ENCODE assay signal across 8 cellular contexts in genomic region chr12:8032242-8033152, GRCh38. TPM values are rescaled to one million over a fixed set of nuclear protein-coding genes. Genes with fewer than 3 reads are reported as not detected.
A peak's percentile ranks its signal among the peaks of the same experiment; 100 is the strongest.
DNase-seq lines count a peak whose midpoint lies in the region; ATAC-seq and TF ChIP-seq lines count a peak whose summit lies in the region.

Gene FOXJ2, plus strand, starts transcription at chr12:8032716. Its CDS starts 7,117 bp downstream, at chr12:8039833.

- no peaks in the 10 kb centered on the region for H3K27me3 ChIP-seq in kidney epithelial cell (ENCODE audit: control insufficient read depth, insufficient read depth, low read length)

- peak within 1 kb of the TSS; percentile 87 for H3K4me3 ChIP-seq in kidney epithelial cell (ENCODE audit: low read depth, low read length)

- H3K36me3 ChIP-seq in kidney epithelial cell (ENCODE audit: control insufficient read depth, insufficient read depth, low read length), result no peaks in the 10 kb centered on the region

- peak; percentile 29 for DNase-seq in NCI-H1436 (lab: John Stamatoyannopoulos, UW)
- DNase-seq in NCI-H1436 treated with DMSO at 0.1 percent for 48 hours (lab: John Stamatoyannopoulos, UW), result no peak
- DNase-seq in NCI-H146 treated with DMSO at 0.1 percent for 48 hours (lab: John Stamatoyannopoulos, UW; ENCODE audit: unreplicated experiment), result peak; percentile 60
- DNase-seq in cerebellar cortex (ENCODE audit: low spot score), result peak; percentile 66
- DNase-seq in kidney epithelial cell (ENCODE audit: low read depth), result no peak
- peak; percentile 83 for DNase-seq in stimulated activated CD4-positive, alpha-beta T cell treated with anti-CD3 and anti-CD28 coated beads, Interleukin-15, amount 100 ng/mL, for 24 hours

- no peak for TF ChIP-seq CTCF in kidney epithelial cell (IDR thresholded peaks at IDR 0.05; ENCODE audit: insufficient read depth, low read length, poor library complexity, severe bottlenecking)

- peak; percentile 77 for ATAC-seq in HG02798 (IDR thresholded peaks at IDR 0.05; ENCODE audit: poor library complexity, unreplicated experiment)
- ATAC-seq in activated CD4-positive, CD25-positive, alpha-beta regulatory T cell treated with anti-CD3 and anti-CD28 coated beads, Interleukin-2, amount 50 U/mL, for 24 hours, result peak; percentile 88 to 92

RNA-seq across cellular contexts. Expression of gene FOXJ2, which starts in this region (rescaled TPM):
- total RNA-seq in kidney epithelial cell, result 14.8 and 15.3 TPM in 2 replicates

Comparison
In these comparisons a context has a peak if more than half of its experiments do, and no peak if none do; other contexts are left out.
1. DNase-seq: peak in NCI-H1436 (single experiment), NCI-H146 treated with DMSO at 0.1 percent for 48 hours (single experiment), cerebellar cortex (single experiment) and stimulated activated CD4-positive, alpha-beta T cell treated with anti-CD3 and anti-CD28 coated beads, Interleukin-15, amount 100 ng/mL, for 24 hours (single experiment); none in NCI-H1436 treated with DMSO at 0.1 percent for 48 hours (single experiment) and kidney epithelial cell (single experiment).